32 cellular contexts compared by ENCODE assay signal in the genomic region with DNA sequence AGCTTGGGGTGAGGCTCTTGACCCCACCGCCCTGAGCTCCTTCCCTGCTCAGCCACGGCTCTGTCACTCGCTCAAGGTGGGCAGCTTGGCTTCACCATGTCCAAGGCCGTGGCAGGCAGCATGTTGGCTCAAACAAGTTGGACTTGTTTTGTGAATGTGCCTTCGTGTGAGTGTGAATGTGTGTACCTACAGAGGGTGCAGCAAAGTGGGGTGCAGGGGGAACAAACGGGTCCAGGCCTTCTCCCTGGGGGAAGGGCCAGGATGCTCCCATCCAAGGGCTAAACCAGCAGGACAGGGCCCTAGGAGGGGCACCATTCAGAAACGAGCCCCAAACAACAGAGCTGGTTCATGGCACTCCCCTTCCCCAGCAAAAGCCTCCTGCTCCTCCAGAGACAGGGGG. TPM values are rescaled to one million over a fixed set of nuclear protein-coding genes. Genes with fewer than 3 reads are reported as not detected.
"Had no signal": no experiment of that assay in that cellular context is flagged by ENCODE, and none has a peak within 500 bp of the region (broad histone marks: within the 10 kb centered on the region; RNA-seq: fewer than 3 reads in every experiment).

No MANE protein-coding gene starts in this region.

- ATAC-seq: Panc1 had no signal

- H3K9me3 ChIP-seq: ascending aorta had no signal

- DNase-seq: activated B cell treated with CpG ODN at 0.5 μM for 24 hours; activated CD4-positive, alpha-beta memory T cell treated with anti-CD3 and anti-CD28 coated beads, Interleukin-2, amount 10 ng/mL, durations not matched to agents 7 days and 5 days; activated CD4-positive, alpha-beta T cell treated with anti-CD3 and anti-CD28 coated beads for 48 hours; activated CD4-positive, CD25-positive, alpha-beta regulatory T cell treated with anti-CD3 and anti-CD28 coated beads, Interleukin-2, amount 50 U/mL, for 72 hours; activated gamma-delta T cell; activated naive CD4-positive, alpha-beta T cell treated with Interleukin-2 at 50 U/mL for 16 hours; activated naive CD8-positive, alpha-beta T cell treated with anti-CD3 and anti-CD28 coated beads, Interleukin-2, amount 10 ng/mL, durations not matched to agents 7 days and 5 days; activated T-cell treated with anti-CD3 and anti-CD28 coated beads, Interleukin-2, amount 50 U/mL, for 24 hours; amygdala; Kasumi-1; KG1; MM.1S; MV-4-11; NCI-H1092; NCI-H1436 treated with DMSO at 0.1 percent for 48 hours; NCI-H1694 treated with DMSO at 0.1 percent for 48 hours; NCI-H2029; NCI-H345; NCI-H524 treated with DMSO at 0.1 percent for 48 hours; RPMI8226; SIG-M5; SW 1271; T-helper 1 cell; T-helper 2 cell; T-helper 9 cell had no signal

- H3K27ac ChIP-seq: ascending aorta, cardiac muscle cell, VCaP had no signal

- H3K4me3 ChIP-seq: ascending aorta, cardiac muscle cell had no signal

- H3K36me3 ChIP-seq: ascending aorta, cardiac muscle cell had no signal

RNA-seq across cellular contexts. Expression of a gene that starts 4.8 kb away (rescaled TPM):
- total RNA-seq: activated CD8-positive, alpha-beta memory T cell treated with anti-CD3 and anti-CD28 coated beads for 36 hours; activated naive CD8-positive, alpha-beta T cell treated with anti-CD3 and anti-CD28 coated beads, Interleukin-2, amount 10 ng/mL, durations not matched to agents 7 days and 5 days; activated T-helper 2 cell treated with anti-CD3 and anti-CD28 coated beads, Interferon-gamma antibody, Interleukin-2, Interleukin-4, amounts not matched to agents 10 μg/mL and 5 μg/mL and 100 μg/mL, durations not matched to agents 14 hours and 24 hours and 36 hours; ascending aorta; SK-MEL-5 had no signal
